In the genomic region with DNA sequence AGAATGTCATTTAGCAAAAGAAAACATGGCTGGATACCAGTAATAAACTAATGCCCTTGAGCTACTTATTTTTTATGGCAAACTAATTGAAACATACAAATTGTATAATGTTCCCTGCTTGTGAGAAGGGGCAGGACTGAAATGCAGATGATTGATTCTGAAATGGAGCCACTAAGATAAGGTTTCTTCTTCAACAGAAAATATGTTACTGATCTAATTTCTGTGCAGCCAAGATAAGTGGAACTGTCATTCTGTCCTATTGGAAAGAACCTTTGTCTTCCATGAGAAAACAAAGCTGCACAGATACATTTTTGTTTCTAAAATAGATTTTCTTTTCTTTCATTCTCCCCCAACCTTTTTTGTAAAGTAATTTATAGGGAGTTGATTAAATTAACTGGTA, we compare ENCODE assay signal across 24 cellular contexts.
"Had no signal": no experiment of that assay in that cellular context is flagged by ENCODE, and none has a peak within 500 bp of the region (broad histone marks: within the 10 kb centered on the region; RNA-seq: fewer than 3 reads in every experiment).

No MANE protein-coding gene starts in this region.

- ATAC-seq: activated T-cell treated with anti-CD3 and anti-CD28 coated beads, Interleukin-2, amount 50 U/mL, for 4 hours; left ventricle myocardium superior; natural killer cell treated with Interleukin-12 subunit alpha and Interleukin-12 subunit beta and Interleukin-15 and Interleukin-18, amount 100 ng/mL, for 72 hours; right lobe of liver; stimulated activated effector memory CD8-positive, alpha-beta T cell treated with anti-CD3 and anti-CD28 coated beads, Interleukin-12 subunit alpha, Interleukin-12 subunit beta, amount 100 ng/mL, for 72 hours had no signal

- H3K27ac ChIP-seq: right lobe of liver, stomach, uterus had no signal

- H3K9me3 Mint-ChIP-seq: activated naive CD8-positive, alpha-beta T cell treated with anti-CD3 and anti-CD28 coated beads for 36 hours; activated T-cell treated with anti-CD3 and anti-CD28 coated beads, Interleukin-2, amount 50 U/mL, for 4 hours; dendritic cell treated with granulocyte-macrophage colony-stimulating factor and Interleukin-4, amounts not matched to agents 40 ng/mL and 50 ng/mL, for 4 days; natural killer cell treated with Interleukin-12 subunit alpha and Interleukin-12 subunit beta and Interleukin-15 and Interleukin-18, amount 100 ng/mL, for 72 hours; stimulated activated effector memory CD8-positive, alpha-beta T cell treated with anti-CD3 and anti-CD28 coated beads, Interleukin-12 subunit alpha, Interleukin-12 subunit beta, amount 100 ng/mL, for 72 hours had no signal

- DNase-seq: activated CD4-positive, alpha-beta T cell treated with anti-CD3 and anti-CD28 coated beads for 4 hours; activated CD4-positive, alpha-beta T cell treated with anti-CD3 and anti-CD28 coated beads, Interleukin-2, amount 50 U/mL, for 48 hours; activated CD4-positive, CD25-positive, alpha-beta regulatory T cell; activated CD8-positive, alpha-beta memory T cell treated with anti-CD3 and anti-CD28 coated beads, Interleukin-2, amount 50 U/mL, for 48 hours; activated naive CD4-positive, alpha-beta T cell treated with Interleukin-2 at 50 U/mL for 16 hours; activated naive CD8-positive, alpha-beta T cell treated with anti-CD3 and anti-CD28 coated beads for 36 hours; activated T-cell treated with anti-CD3 and anti-CD28 coated beads, Interleukin-2, amount 50 U/mL, for 4 hours; effector CD8-positive, alpha-beta T cell; kidney glomerular epithelial cell; left ventricle myocardium superior; mammary epithelial cell; midbrain; nucleus accumbens; posterior cingulate gyrus; right lobe of liver; small intestine; stimulated activated CD4-positive, alpha-beta T cell treated with anti-CD3 and anti-CD28 coated beads, Interleukin-2, amount 100 ng/mL, for 24 hours; stomach; T-helper 9 cell; trophoblast cell; uterus had no signal

- H3K4me1 Mint-ChIP-seq: activated naive CD8-positive, alpha-beta T cell treated with anti-CD3 and anti-CD28 coated beads for 36 hours; stimulated activated effector memory CD8-positive, alpha-beta T cell treated with anti-CD3 and anti-CD28 coated beads, Interleukin-12 subunit alpha, Interleukin-12 subunit beta, amount 100 ng/mL, for 72 hours had no signal

- H3K36me3 ChIP-seq: right lobe of liver, stomach, uterus had no signal

- H3K36me3 Mint-ChIP-seq: activated naive CD8-positive, alpha-beta T cell treated with anti-CD3 and anti-CD28 coated beads for 36 hours; natural killer cell treated with Interleukin-12 subunit alpha and Interleukin-12 subunit beta and Interleukin-15 and Interleukin-18, amount 100 ng/mL, for 72 hours; stimulated activated effector memory CD8-positive, alpha-beta T cell treated with anti-CD3 and anti-CD28 coated beads, Interleukin-12 subunit alpha, Interleukin-12 subunit beta, amount 100 ng/mL, for 72 hours had no signal

- H3K27ac Mint-ChIP-seq: activated naive CD8-positive, alpha-beta T cell treated with anti-CD3 and anti-CD28 coated beads for 36 hours; dendritic cell treated with granulocyte-macrophage colony-stimulating factor and Interleukin-4, amounts not matched to agents 40 ng/mL and 50 ng/mL, for 4 days; natural killer cell treated with Interleukin-12 subunit alpha and Interleukin-12 subunit beta and Interleukin-15 and Interleukin-18, amount 100 ng/mL, for 72 hours; stimulated activated effector memory CD8-positive, alpha-beta T cell treated with anti-CD3 and anti-CD28 coated beads, Interleukin-12 subunit alpha, Interleukin-12 subunit beta, amount 100 ng/mL, for 72 hours had no signal

- H3K27me3 Mint-ChIP-seq: dendritic cell treated with granulocyte-macrophage colony-stimulating factor and Interleukin-4, amounts not matched to agents 40 ng/mL and 50 ng/mL, for 4 days had no signal

- H3K4me3 Mint-ChIP-seq: activated naive CD8-positive, alpha-beta T cell treated with anti-CD3 and anti-CD28 coated beads for 36 hours; activated T-cell treated with anti-CD3 and anti-CD28 coated beads, Interleukin-2, amount 50 U/mL, for 4 hours; dendritic cell treated with granulocyte-macrophage colony-stimulating factor and Interleukin-4, amounts not matched to agents 40 ng/mL and 50 ng/mL, for 4 days; natural killer cell treated with Interleukin-12 subunit alpha and Interleukin-12 subunit beta and Interleukin-15 and Interleukin-18, amount 100 ng/mL, for 72 hours; stimulated activated effector memory CD8-positive, alpha-beta T cell treated with anti-CD3 and anti-CD28 coated beads, Interleukin-12 subunit alpha, Interleukin-12 subunit beta, amount 100 ng/mL, for 72 hours had no signal

- H3K27me3 ChIP-seq: right lobe of liver, stomach, uterus had no signal

- H3K4me3 ChIP-seq: right lobe of liver, stomach, uterus had no signal

- H3K9me3 ChIP-seq: right lobe of liver, uterus had no signal

- H3K4me1 ChIP-seq: right lobe of liver had no signal
